Comparison of ENCODE assay signal across 18 cellular contexts in the genomic region with DNA sequence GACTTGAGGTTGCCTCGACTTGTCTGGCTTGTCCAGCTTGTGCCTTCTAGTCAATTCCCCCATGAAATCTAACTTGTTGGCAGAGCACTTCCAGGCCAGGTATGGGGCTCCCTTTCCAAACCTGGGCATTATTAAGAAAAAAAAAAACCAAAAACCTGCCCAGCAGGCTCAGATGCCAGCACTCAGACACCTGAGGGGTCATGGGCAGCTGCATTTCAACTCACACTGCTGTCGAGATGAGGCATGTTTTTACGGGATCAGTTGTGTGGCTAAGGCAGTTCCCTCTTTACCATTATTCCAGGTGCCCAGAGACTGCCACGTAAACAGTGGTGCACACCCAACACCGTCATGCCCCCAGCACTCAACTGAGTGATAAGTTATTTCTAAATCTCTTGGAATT.
"Had no signal": no experiment of that assay in that cellular context is flagged by ENCODE, and none has a peak within 500 bp of the region (broad histone marks: within the 10 kb centered on the region; RNA-seq: fewer than 3 reads in every experiment).

No MANE protein-coding gene starts in this region.

- H3K27me3 Mint-ChIP-seq: activated naive CD8-positive, alpha-beta T cell treated with anti-CD3 and anti-CD28 coated beads for 36 hours; activated T-helper 17 cell treated with anti-CD3 and anti-CD28 coated beads, Interleukin-2, amount 50 U/mL, for 72 hours; stimulated activated naive B cell treated with anti-CD40 and anti-IgM and Interleukin-4, amounts not matched to agents 10 μg/mL and 1 μg/mL and 100 μg/mL, for 72 hours; type B pancreatic cell had no signal

- H2AFZ ChIP-seq: hepatocyte had no signal

- H3K9me3 ChIP-seq: breast epithelium, colonic mucosa, right lobe of liver, testis had no signal

- H3K27ac ChIP-seq: breast epithelium, colonic mucosa, hepatocyte, right lobe of liver had no signal

- H3K4me1 ChIP-seq: colonic mucosa, right lobe of liver had no signal

- DNase-seq: activated CD4-positive, alpha-beta T cell treated with anti-CD3 and anti-CD28 coated beads for 1 hour; activated naive CD8-positive, alpha-beta T cell treated with anti-CD3 and anti-CD28 coated beads for 36 hours; activated T-cell treated with anti-CD3 and anti-CD28 coated beads, Interleukin-2, amount 50 U/mL, for 1 hour; colonic mucosa; foreskin fibroblast; glutamatergic neuron; midbrain; natural killer cell; right lobe of liver; small intestine; stimulated activated CD4-positive, alpha-beta T cell treated with anti-CD3 and anti-CD28 coated beads, Interleukin-2, amount 100 ng/mL, for 24 hours; stimulated activated naive B cell treated with anti-CD40 and anti-IgM and Interleukin-4, amounts not matched to agents 10 μg/mL and 1 μg/mL and 100 μg/mL, for 72 hours; T-helper 1 cell; testis had no signal

- H3K9me3 Mint-ChIP-seq: activated naive CD8-positive, alpha-beta T cell treated with anti-CD3 and anti-CD28 coated beads for 36 hours; activated T-helper 17 cell treated with anti-CD3 and anti-CD28 coated beads, Interleukin-2, amount 50 U/mL, for 72 hours; natural killer cell; stimulated activated naive B cell treated with anti-CD40 and anti-IgM and Interleukin-4, amounts not matched to agents 10 μg/mL and 1 μg/mL and 100 μg/mL, for 72 hours; type B pancreatic cell had no signal

- ATAC-seq: activated T-helper 17 cell treated with anti-CD3 and anti-CD28 coated beads, Interleukin-2, amount 50 U/mL, for 72 hours; natural killer cell; right lobe of liver; stimulated activated naive B cell treated with anti-CD40 and anti-IgM and Interleukin-4, amounts not matched to agents 10 μg/mL and 1 μg/mL and 100 μg/mL, for 72 hours had no signal

- H3K27me3 ChIP-seq: breast epithelium, colonic mucosa, hepatocyte, right lobe of liver, testis had no signal

- H3K4me3 ChIP-seq: breast epithelium, colonic mucosa, hepatocyte, right lobe of liver, testis had no signal

- H3K4me3 Mint-ChIP-seq: activated naive CD8-positive, alpha-beta T cell treated with anti-CD3 and anti-CD28 coated beads for 36 hours; activated T-helper 17 cell treated with anti-CD3 and anti-CD28 coated beads, Interleukin-2, amount 50 U/mL, for 72 hours; natural killer cell; stimulated activated naive B cell treated with anti-CD40 and anti-IgM and Interleukin-4, amounts not matched to agents 10 μg/mL and 1 μg/mL and 100 μg/mL, for 72 hours; type B pancreatic cell had no signal

- H3K36me3 Mint-ChIP-seq: natural killer cell had no signal

- H3K4me2 ChIP-seq: hepatocyte had no signal

- H3K27ac Mint-ChIP-seq: activated T-helper 17 cell treated with anti-CD3 and anti-CD28 coated beads, Interleukin-2, amount 50 U/mL, for 72 hours had no signal

- H3K36me3 ChIP-seq: breast epithelium had no signal
